22 cellular contexts compared by ENCODE assay signal in the genomic region with DNA sequence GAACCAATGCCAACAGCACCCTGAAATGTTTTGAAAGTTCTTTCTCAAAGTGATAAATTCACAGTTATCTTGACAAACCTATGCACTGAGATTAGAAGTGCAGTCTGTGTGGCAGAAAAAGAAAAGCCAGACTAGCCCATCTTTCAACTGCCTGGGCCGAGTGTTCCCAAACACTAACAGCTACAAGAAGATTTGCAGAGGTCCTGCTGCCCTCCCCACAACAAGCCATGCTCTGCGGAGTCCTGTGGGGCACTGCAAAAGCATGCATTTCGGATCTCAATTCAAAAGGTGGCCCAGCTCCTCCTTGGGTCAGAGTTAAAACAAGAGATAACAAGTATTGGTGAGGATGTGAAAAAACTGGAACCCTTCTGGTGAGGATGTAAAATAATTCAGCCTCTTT.
"Had no signal": no experiment of that assay in that cellular context is flagged by ENCODE, and none has a peak within 500 bp of the region (broad histone marks: within the 10 kb centered on the region; RNA-seq: fewer than 3 reads in every experiment).

No MANE protein-coding gene starts in this region.

- H3K9me3 ChIP-seq: colonic mucosa, esophagus squamous epithelium, gastrocnemius medialis, heart right ventricle, left lung, lower lobe of right lung, mucosa of descending colon had no signal

- ATAC-seq: esophagus mucosa, gastrocnemius medialis, heart right ventricle, left cardiac atrium, left lung, left ventricle myocardium superior, lower lobe of right lung, mucosa of descending colon had no signal

- FAIRE-seq: endothelial cell of umbilical vein, keratinocyte had no signal

- H3K9me3 Mint-ChIP-seq: dendritic cell treated with granulocyte-macrophage colony-stimulating factor and Interleukin-4, amounts not matched to agents 40 ng/mL and 50 ng/mL, for 4 days; mesothelial cell of epicardium had no signal

- H3K27me3 ChIP-seq: colonic mucosa, esophagus squamous epithelium, gastrocnemius medialis, heart right ventricle, left lung had no signal

- H3K4me1 ChIP-seq: colonic mucosa, gastrocnemius medialis, left lung had no signal

- H3K36me3 ChIP-seq: colonic mucosa, esophagus squamous epithelium, gastrocnemius medialis, heart right ventricle, left lung, lower lobe of right lung had no signal

- H3K27ac ChIP-seq: colonic mucosa, esophagus squamous epithelium, gastrocnemius medialis, heart right ventricle, left lung, lower lobe of right lung had no signal

- H3K27ac Mint-ChIP-seq: dendritic cell treated with granulocyte-macrophage colony-stimulating factor and Interleukin-4, amounts not matched to agents 40 ng/mL and 50 ng/mL, for 4 days; mesothelial cell of epicardium had no signal

- H3K27me3 Mint-ChIP-seq: dendritic cell treated with granulocyte-macrophage colony-stimulating factor and Interleukin-4, amounts not matched to agents 40 ng/mL and 50 ng/mL, for 4 days had no signal

- H3K36me3 Mint-ChIP-seq: mesothelial cell of epicardium had no signal

- DNase-seq: colonic mucosa; cortex of kidney; effector CD8-positive, alpha-beta T cell; esophagus squamous epithelium; foreskin fibroblast; foreskin melanocyte; gastrocnemius medialis; glutamatergic neuron; head of caudate nucleus; heart right ventricle; hippocampal formation; left cardiac atrium; left lung; left ventricle myocardium superior; lower lobe of right lung; mesenchymal stem cell; mucosa of descending colon had no signal

- H3K4me3 Mint-ChIP-seq: dendritic cell treated with granulocyte-macrophage colony-stimulating factor and Interleukin-4, amounts not matched to agents 40 ng/mL and 50 ng/mL, for 4 days; mesothelial cell of epicardium had no signal

- H3K4me3 ChIP-seq: colonic mucosa, esophagus squamous epithelium, gastrocnemius medialis, heart right ventricle, left lung, lower lobe of right lung, mucosa of descending colon had no signal
